In the genomic region with DNA sequence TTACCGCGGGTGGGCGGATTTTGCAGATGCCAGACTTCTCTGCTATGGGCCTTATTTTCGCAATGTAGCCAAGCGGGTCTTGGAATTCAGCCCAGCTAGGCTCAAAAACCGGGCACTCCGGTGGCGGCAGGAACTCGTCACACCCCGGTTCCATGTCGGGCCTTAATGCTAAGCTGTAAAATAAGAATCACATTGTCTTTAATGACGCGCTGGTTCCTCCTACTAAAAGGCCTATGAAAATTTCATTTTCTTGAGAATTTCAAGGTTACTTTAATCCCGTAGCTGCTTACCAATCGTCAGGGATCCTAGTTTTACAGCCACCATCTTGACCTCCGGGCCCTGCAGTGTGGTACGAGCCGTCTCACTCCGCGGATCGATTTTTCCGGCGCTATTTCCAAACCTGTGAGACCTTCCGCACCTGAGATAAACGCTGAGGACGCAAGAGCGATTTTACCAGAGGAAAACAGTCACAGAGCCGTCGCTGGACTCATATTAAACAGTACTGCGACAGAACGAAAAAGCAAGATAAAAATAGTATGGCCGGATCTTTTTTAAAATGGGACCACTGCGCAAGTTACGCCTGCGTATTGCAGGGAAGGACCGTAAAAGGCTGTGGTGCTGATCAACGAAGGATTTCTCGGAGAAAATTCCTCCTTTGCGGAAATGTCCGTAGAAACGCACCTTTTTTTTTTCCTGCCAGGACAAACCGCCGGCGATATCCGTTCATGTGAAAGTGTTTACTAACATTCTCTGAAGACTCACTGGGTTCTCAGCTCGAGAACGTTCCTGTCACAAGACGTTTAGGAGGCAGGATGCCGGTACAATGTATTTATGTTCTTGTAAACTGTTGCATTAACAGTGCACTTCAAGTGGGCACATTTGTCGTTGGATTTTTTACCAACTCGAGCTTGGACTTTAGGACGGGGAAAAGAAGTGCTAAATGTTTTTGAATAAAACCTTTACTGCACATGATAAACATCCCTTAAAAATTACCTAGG, we compare ENCODE assay signal across 8 cellular contexts. TPM values are rescaled to one million over a fixed set of nuclear protein-coding genes. Genes with fewer than 3 reads are reported as not detected.
A peak's percentile ranks its signal among the peaks of the same experiment; 100 is the strongest.
DNase-seq lines count a peak whose midpoint lies in the region; ATAC-seq and TF ChIP-seq lines count a peak whose summit lies in the region.

A gene (minus strand): TSS at position 346 of the 998 bp plus-strand sequence. CDS start 192 bp downstream, at position 154.

- intact Hi-C loops in posterior vena cava (cut with DNase I), result no loop called here

- peak; percentile 80 for ATAC-seq in HG03442 (IDR thresholded peaks at IDR 0.05; ENCODE audit: unreplicated experiment)
- no peak for ATAC-seq in HG03342 (IDR thresholded peaks at IDR 0.05; ENCODE audit: unreplicated experiment)

- peak; percentile 68 for DNase-seq in ELR (ENCODE audit: low read depth)
- DNase-seq in activated CD4-positive, CD25-positive, alpha-beta regulatory T cell treated with anti-CD3 and anti-CD28 coated beads, Interleukin-2, amount 50 U/mL, for 16 hours (ENCODE audit: low read depth, low spot score), result peak; percentile 28
- peak; percentile 76 for DNase-seq in fibroblast of villous mesenchyme (ENCODE audit: low read depth)
- DNase-seq in stimulated activated CD4-positive, alpha-beta T cell treated with anti-CD3 and anti-CD28 coated beads, Interleukin-12 subunit alpha, Interleukin-12 subunit beta, amount 100 ng/mL, for 24 hours (ENCODE audit: low read depth in 2 of 2), result peak; percentile 30 to 43
- no peak for DNase-seq in posterior vena cava (ENCODE audit: low spot score)
- DNase-seq in COLO668 (lab: John Stamatoyannopoulos, UW; ENCODE audit: unreplicated experiment), result no peak

- TF ChIP-seq CTCF in fibroblast of villous mesenchyme (IDR thresholded peaks at IDR 0.05; ENCODE audit: insufficient read depth, low read depth, low read length), result no peak

- H3K4me3 ChIP-seq in fibroblast of villous mesenchyme (ENCODE audit: low read depth, low read length), result peak within 1 kb of the TSS; percentile 66

RNA-seq across cellular contexts. Expression of the gene that starts here (rescaled TPM):
- total RNA-seq in fibroblast of villous mesenchyme (2.6 TPM in 1 of 2 replicates, not detected in the other), posterior vena cava (not detected)

Comparison
In these comparisons a context has a peak if more than half of its experiments do, and no peak if none do; other contexts are left out.
1. DNase-seq: peak in ELR (single experiment), activated CD4-positive, CD25-positive, alpha-beta regulatory T cell treated with anti-CD3 and anti-CD28 coated beads, Interleukin-2, amount 50 U/mL, for 16 hours (single experiment), fibroblast of villous mesenchyme (single experiment) and stimulated activated CD4-positive, alpha-beta T cell treated with anti-CD3 and anti-CD28 coated beads, Interleukin-12 subunit alpha, Interleukin-12 subunit beta, amount 100 ng/mL, for 24 hours (2 of 2); none in posterior vena cava (single experiment) and COLO668 (single experiment).